Comparison of ENCODE assay signal across 12 cellular contexts in genomic region chr17:45318561-45319230, GRCh38. TPM values are rescaled to one million over a fixed set of nuclear protein-coding genes. Genes with fewer than 3 reads are reported as not detected.
DNase-seq lines count a peak whose midpoint lies in the region; ATAC-seq and TF ChIP-seq lines count a peak whose summit lies in the region.
"Had no signal": no experiment of that assay in that cellular context is flagged by ENCODE, and none has a peak within 500 bp of the region (broad histone marks: within the 10 kb centered on the region; RNA-seq: fewer than 3 reads in every experiment).

No MANE protein-coding gene starts in this region.

- peaks cover 19% of the 10 kb centered on the region for H3F3A ChIP-seq in smooth muscle cell (ENCODE audit: low read depth)

- peaks cover 25% of the 10 kb centered on the region for H4K20me1 ChIP-seq in smooth muscle cell (ENCODE audit: low read depth)

- H3K36me3 ChIP-seq in esophagus (ENCODE audit: control insufficient read depth in 2 of 2, insufficient read depth in 2 of 2, low read length in 1 of 2) (no peaks in the 10 kb centered on the region), smooth muscle cell (ENCODE audit: low read depth) (no peaks in the 10 kb centered on the region), WERI-Rb-1 (no peaks in the 10 kb centered on the region; the same call in none of the 2 replicates)

- no peak overlapping the region for H3K9ac ChIP-seq in smooth muscle cell (ENCODE audit: low read depth)

- H3K27me3 Mint-ChIP-seq in activated CD4-positive, alpha-beta T cell treated with anti-CD3 and anti-CD28 coated beads, Interleukin-2, amount 10 ng/mL, durations not matched to agents 24 days and 14 days: peaks cover 3% of the 10 kb centered on the region
- no peaks in the 10 kb centered on the region for H3K27me3 Mint-ChIP-seq in T-cell

- no peak for DNase-seq in activated CD4-positive, alpha-beta T cell treated with anti-CD3 and anti-CD28 coated beads, Interleukin-2, amount 10 ng/mL, durations not matched to agents 24 days and 14 days
- DNase-seq in activated CD4-positive, alpha-beta T cell treated with anti-CD3 and anti-CD28 coated beads, Interleukin-2, amount 50 U/mL, for 48 hours: no peak
- DNase-seq in T-cell: no peak
- no peak for DNase-seq in smooth muscle cell (lab: John Stamatoyannopoulos, UW; ENCODE audit: unreplicated experiment)
- no peak for DNase-seq in WERI-Rb-1
- DNase-seq in NCI-H2107 treated with DMSO at 0.1 percent for 48 hours (lab: John Stamatoyannopoulos, UW; ENCODE audit: unreplicated experiment): no peak
- DNase-seq: activated CD8-positive, alpha-beta memory T cell treated with anti-CD3 and anti-CD28 coated beads for 24 hours; hippocampal formation; NCI-H1436 treated with DMSO at 0.1 percent for 48 hours had no signal

- CTCF ChIA-PET in T-cell (lab: Charles Lee): no interaction called here

- H3K4me3 Mint-ChIP-seq in activated CD4-positive, alpha-beta T cell treated with anti-CD3 and anti-CD28 coated beads, Interleukin-2, amount 10 ng/mL, durations not matched to agents 24 days and 14 days: peak overlapping the region; percentile 41
- peak overlapping the region in 2 of 3 donors; percentile 28 to 51 for H3K4me3 Mint-ChIP-seq in T-cell

- TF ChIP-seq CTCF in smooth muscle cell (IDR thresholded peaks at IDR 0.05; ENCODE audit: borderline replicate concordance, insufficient read depth, poor library complexity, severe bottlenecking): no peak
- no peak for TF ChIP-seq CTCF in WERI-Rb-1 (IDR thresholded peaks at IDR 0.05; ENCODE audit: low read depth, low read length)

- POLR2A ChIA-PET in T-cell (lab: Charles Lee): interaction anchor here in 1 of 2 donors (0.6 to 1.5 kb wide), 2 partner anchors 8 to 70 kb away, joined by 3 to 4 read pairs; no protein-coding TSS in a partner anchor

- H3K27ac Mint-ChIP-seq in activated CD4-positive, alpha-beta T cell treated with anti-CD3 and anti-CD28 coated beads, Interleukin-2, amount 10 ng/mL, durations not matched to agents 24 days and 14 days: peak overlapping the region; percentile 62
- peak overlapping the region; percentile 94 for H3K27ac Mint-ChIP-seq in T-cell

- no peaks in the 10 kb centered on the region for H3K9me3 Mint-ChIP-seq in activated CD4-positive, alpha-beta T cell treated with anti-CD3 and anti-CD28 coated beads, Interleukin-2, amount 10 ng/mL, durations not matched to agents 24 days and 14 days
- no peaks in the 10 kb centered on the region for H3K9me3 Mint-ChIP-seq in T-cell

- no peak overlapping the region for H2AFZ ChIP-seq in smooth muscle cell (ENCODE audit: low read depth)

- intact Hi-C loops in activated CD4-positive, alpha-beta T cell treated with anti-CD3 and anti-CD28 coated beads, Interleukin-2, amount 10 ng/mL, durations not matched to agents 24 days and 14 days (cut with micrococcal nuclease): loop anchor here (1.0 to 5.0 kb wide), 2 partner anchors 35 to 874 kb away; partner anchors contain the start of gene KANSL1

- H3K9me3 ChIP-seq in esophagus (ENCODE audit: control insufficient read depth in 2 of 2, insufficient read depth in 1 of 2, low read depth in 1 of 2, low read length in 1 of 2) (no peaks in the 10 kb centered on the region), smooth muscle cell (replicated peaks; ENCODE audit: low read depth) (no peaks in the 10 kb centered on the region), WERI-Rb-1 (ENCODE audit: severe bottlenecking) (no peaks in the 10 kb centered on the region)

- WGBS in esophagus, 2 donors: 52 to 60% methylated on average over 7 of the region's 7 CpGs
- WGBS in smooth muscle cell (ENCODE audit: low lambda C conversion rate): 82% methylated on average over 7 of the region's 7 CpGs

- peaks cover 27% of the 10 kb centered on the region for H3K79me2 ChIP-seq in smooth muscle cell (ENCODE audit: low read depth)

- H3K4me2 ChIP-seq in smooth muscle cell: peak overlapping the region; percentile 23

- H3K4me3 ChIP-seq in esophagus (ENCODE audit: low read depth in 1 of 2, low read length in 2 of 2) (no peak overlapping the region), smooth muscle cell (no peak overlapping the region), WERI-Rb-1 (ENCODE audit: low read depth, low read length) (no peak overlapping the region)

- H3K36me3 Mint-ChIP-seq in activated CD4-positive, alpha-beta T cell treated with anti-CD3 and anti-CD28 coated beads, Interleukin-2, amount 10 ng/mL, durations not matched to agents 24 days and 14 days (ENCODE audit: low read depth): peaks cover 30% of the 10 kb centered on the region
- no peaks in the 10 kb centered on the region for H3K36me3 Mint-ChIP-seq in T-cell

- peaks cover 55% of the 10 kb centered on the region for H3K4me1 Mint-ChIP-seq in activated CD4-positive, alpha-beta T cell treated with anti-CD3 and anti-CD28 coated beads, Interleukin-2, amount 10 ng/mL, durations not matched to agents 24 days and 14 days
- peaks cover 71 to 74% (median 74%) of the 10 kb centered on the region in 3 donors for H3K4me1 Mint-ChIP-seq in T-cell

- no peak for ATAC-seq in T-cell (replicated peaks in 1 of 4)
- ATAC-seq in HG02938 (IDR thresholded peaks at IDR 0.05; ENCODE audit: unreplicated experiment): no peak

- H3K27ac ChIP-seq in esophagus (ENCODE audit: low read depth in 2 of 2, low read length in 1 of 2) (peak overlapping the region; percentile 92), smooth muscle cell (ENCODE audit: low read depth) (peak overlapping the region; percentile 78), WERI-Rb-1 (no peak overlapping the region)

- H3K27me3 ChIP-seq in esophagus (ENCODE audit: control insufficient read depth in 1 of 2, insufficient read depth in 2 of 2, low read length in 2 of 2): no peaks in the 10 kb centered on the region
- H3K27me3 ChIP-seq in smooth muscle cell (ENCODE audit: low read depth): no peaks in the 10 kb centered on the region
- no peaks in the 10 kb centered on the region for H3K27me3 ChIP-seq in WERI-Rb-1 (ENCODE audit: insufficient read depth, low read depth, severe bottlenecking)

- H3K4me1 ChIP-seq in esophagus (ENCODE audit: control insufficient read depth in 2 of 2, insufficient read depth in 2 of 2, low read length in 1 of 2) (peaks cover 4 to 12% of the 10 kb centered on the region in 2 donors), smooth muscle cell (ENCODE audit: low read depth) (peaks cover 10% of the 10 kb centered on the region)

RNA-seq across cellular contexts. Expression of gene MAP3K14, which starts 1.9 kb away (rescaled TPM):
- total RNA-seq in activated CD4-positive, alpha-beta T cell treated with anti-CD3 and anti-CD28 coated beads, Interleukin-2, amount 10 ng/mL, durations not matched to agents 24 days and 14 days: 57.4 and 61.0 TPM in 2 replicates
- total RNA-seq in T-cell (10 to 100 TPM; 34.4 to 49.8 (median 42.8) TPM), smooth muscle cell (1.5 and 1.7 TPM in 2 replicates)
- polyA plus RNA-seq in esophagus (1 to 10 TPM; 8.0 to 9.2 TPM), smooth muscle cell (1.8 and 2.7 TPM in 2 replicates)

RNA-seq across cellular contexts. Expression of gene SPATA32, which starts 56.8 kb away (rescaled TPM):
- total RNA-seq in activated CD4-positive, alpha-beta T cell treated with anti-CD3 and anti-CD28 coated beads, Interleukin-2, amount 10 ng/mL, durations not matched to agents 24 days and 14 days: 0.28 and 0.40 TPM in 2 replicates
- total RNA-seq in T-cell (under 1 TPM in 4 of 5 donors, not detected in 1; 0.37 to 0.55 (median 0.42) TPM), smooth muscle cell (not detected in 2 replicates)
- polyA plus RNA-seq in esophagus (not detected), smooth muscle cell (0.27 TPM in 1 of 2 replicates, not detected in the other)
- total RNA-seq: urinary bladder had no signal
- polyA plus RNA-seq: urinary bladder had no signal

Comparison
In these comparisons a context has a peak if more than half of its experiments do, and no peak if none do; other contexts are left out.
1. RNA of gene MAP3K14, which starts 1.9 kb away (total RNA-seq): 57.4 to 61.0 TPM in activated CD4-positive, alpha-beta T cell treated with anti-CD3 and anti-CD28 coated beads, Interleukin-2, amount 10 ng/mL, durations not matched to agents 24 days and 14 days and 34.4 to 49.8 TPM in T-cell; 1.5 to 1.7 TPM in smooth muscle cell; every median in the first group is over 10 times any median in the second.